In the genomic region with DNA sequence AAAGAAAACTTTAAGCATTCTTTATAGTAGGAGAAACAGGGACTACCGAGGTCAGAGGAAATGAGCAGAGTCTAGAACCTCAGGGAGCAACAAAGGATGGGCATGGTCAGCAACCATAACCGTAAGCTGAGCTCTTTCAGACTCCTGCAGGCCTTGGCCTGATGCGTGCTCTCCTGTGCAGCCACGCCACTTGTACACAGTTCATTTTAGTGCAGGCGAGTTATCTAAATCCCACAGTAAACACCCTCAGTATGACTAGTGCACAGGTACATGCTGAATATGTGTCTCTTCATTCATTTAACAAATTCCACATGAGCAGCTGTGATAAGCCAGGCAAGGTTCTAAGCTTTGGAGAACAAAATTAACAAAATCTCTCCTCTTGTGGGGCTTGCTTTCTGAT, we compare ENCODE assay signal across 31 cellular contexts.
"Had no signal": no experiment of that assay in that cellular context is flagged by ENCODE, and none has a peak within 500 bp of the region (broad histone marks: within the 10 kb centered on the region; RNA-seq: fewer than 3 reads in every experiment).

No MANE protein-coding gene starts in this region.

- FAIRE-seq: small intestine had no signal

- H3K4me3 Mint-ChIP-seq: naive thymus-derived CD4-positive, alpha-beta T cell; natural killer cell; nephron; neural progenitor cell; stimulated activated memory B cell treated with anti-CD40 and anti-IgM and Interleukin-4, amounts not matched to agents 10 μg/mL and 1 μg/mL and 100 μg/mL, for 72 hours; stimulated activated naive CD8-positive, alpha-beta T cell treated with anti-CD3 and anti-CD28 coated beads, Interleukin-15, amount 100 ng/mL, for 72 hours; type B pancreatic cell had no signal

- H3K36me3 Mint-ChIP-seq: natural killer cell; stimulated activated memory B cell treated with anti-CD40 and anti-IgM and Interleukin-4, amounts not matched to agents 10 μg/mL and 1 μg/mL and 100 μg/mL, for 72 hours had no signal

- H3K4me3 ChIP-seq: neural progenitor cell, ovary, psoas muscle, right lobe of liver, sigmoid colon, suprapubic skin, testis, tibial artery, transverse colon, upper lobe of right lung, uterus had no signal

- DNase-seq: naive thymus-derived CD4-positive, alpha-beta T cell; natural killer cell; occipital lobe; ovary; posterior cingulate gyrus; psoas muscle; right cardiac atrium; right lobe of liver; sigmoid colon; small intestine; stimulated activated CD4-positive, alpha-beta T cell treated with anti-CD3 and anti-CD28 coated beads, Interleukin-15, amount 100 ng/mL, for 24 hours; stimulated activated CD4-positive, alpha-beta T cell treated with anti-CD3 and anti-CD28 coated beads, Interleukin-2, amount 100 ng/mL, for 24 hours; stimulated activated CD4-positive, alpha-beta T cell treated with anti-CD3 and anti-CD28 coated beads, Interleukin-2, amount 100 ng/mL, for 48 hours; stimulated activated CD4-positive, alpha-beta T cell treated with anti-CD3 and anti-CD28 coated beads, Interleukin-4, amount 100 ng/mL, for 24 hours; stimulated activated CD8-positive, alpha-beta memory T cell treated with anti-CD3 and anti-CD28 coated beads, Interleukin-4, amount 100 ng/mL, for 48 hours; stimulated activated naive CD4-positive, alpha-beta T cell; stimulated activated naive CD8-positive, alpha-beta T cell treated with anti-CD3 and anti-CD28 coated beads, Interleukin-15, amount 100 ng/mL, for 72 hours; stimulated activated naive CD8-positive, alpha-beta T cell treated with anti-CD3 and anti-CD28 coated beads, Interleukin-15, Interleukin-2, amounts not matched to agents 100 U/mL and 50 U/mL, for 24 hours; substantia nigra; testis; tibial artery; transverse colon; upper lobe of right lung; uterus had no signal

- H3K27me3 ChIP-seq: neural progenitor cell, ovary, right lobe of liver, sigmoid colon, suprapubic skin, testis, tibial artery, transverse colon, upper lobe of right lung, uterus had no signal

- H3K9me3 Mint-ChIP-seq: nephron, neural progenitor cell had no signal

- H3K27me3 Mint-ChIP-seq: naive thymus-derived CD4-positive, alpha-beta T cell; progenitor cell of endocrine pancreas; stimulated activated memory B cell treated with anti-CD40 and anti-IgM and Interleukin-4, amounts not matched to agents 10 μg/mL and 1 μg/mL and 100 μg/mL, for 72 hours; stimulated activated naive CD8-positive, alpha-beta T cell treated with anti-CD3 and anti-CD28 coated beads, Interleukin-15, amount 100 ng/mL, for 72 hours had no signal

- H3K36me3 ChIP-seq: neural progenitor cell, ovary, sigmoid colon, suprapubic skin, tibial artery, transverse colon, upper lobe of right lung, uterus had no signal

- H3K27ac Mint-ChIP-seq: naive thymus-derived CD4-positive, alpha-beta T cell; natural killer cell; nephron; neural progenitor cell; progenitor cell of endocrine pancreas; stimulated activated memory B cell treated with anti-CD40 and anti-IgM and Interleukin-4, amounts not matched to agents 10 μg/mL and 1 μg/mL and 100 μg/mL, for 72 hours; stimulated activated naive CD8-positive, alpha-beta T cell treated with anti-CD3 and anti-CD28 coated beads, Interleukin-15, amount 100 ng/mL, for 72 hours; type B pancreatic cell had no signal

- H3K4me1 ChIP-seq: neural progenitor cell, parathyroid adenoma, psoas muscle, right lobe of liver, sigmoid colon, suprapubic skin, testis, transverse colon, upper lobe of right lung, uterus had no signal

- H3K4me1 Mint-ChIP-seq: naive thymus-derived CD4-positive, alpha-beta T cell; natural killer cell; nephron; neural progenitor cell; stimulated activated memory B cell treated with anti-CD40 and anti-IgM and Interleukin-4, amounts not matched to agents 10 μg/mL and 1 μg/mL and 100 μg/mL, for 72 hours; stimulated activated naive CD8-positive, alpha-beta T cell treated with anti-CD3 and anti-CD28 coated beads, Interleukin-15, amount 100 ng/mL, for 72 hours had no signal

- H3K9me3 ChIP-seq: ovary, psoas muscle, right lobe of liver, sigmoid colon, suprapubic skin, testis, tibial artery, transverse colon, upper lobe of right lung, uterus had no signal
